Comparison of ENCODE assay signal across 21 cellular contexts in the genomic region with DNA sequence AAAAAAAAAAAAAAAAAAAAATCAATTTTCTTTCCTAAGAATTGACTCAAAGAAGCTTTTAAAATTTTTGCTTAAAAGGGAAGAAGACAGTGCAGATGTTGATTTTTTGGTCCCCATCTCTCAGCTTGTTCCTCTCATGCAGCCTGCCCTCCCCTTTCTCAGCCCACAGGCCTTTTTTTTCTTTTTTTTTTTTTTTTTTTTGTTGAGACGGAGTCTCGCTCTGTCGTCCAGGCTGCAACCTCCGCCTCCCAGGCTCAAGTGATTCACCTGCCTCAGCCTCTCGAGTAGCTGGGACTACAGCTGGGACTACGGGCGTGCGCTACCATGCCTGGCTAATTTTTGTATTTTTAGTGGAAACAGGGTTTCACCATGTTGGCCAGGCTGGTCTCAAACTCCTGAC. TPM values are rescaled to one million over a fixed set of nuclear protein-coding genes. Genes with fewer than 3 reads are reported as not detected.
A peak's percentile ranks its signal among the peaks of the same experiment; 100 is the strongest.
DNase-seq lines count a peak whose midpoint lies in the region; ATAC-seq and TF ChIP-seq lines count a peak whose summit lies in the region.
"Had no signal": no experiment of that assay in that cellular context is flagged by ENCODE, and none has a peak within 500 bp of the region (broad histone marks: within the 10 kb centered on the region; RNA-seq: fewer than 3 reads in every experiment).

No MANE protein-coding gene starts in this region.

- H3K36me3 ChIP-seq in endodermal cell (ENCODE audit: control insufficient read depth, insufficient read depth, low read length) (peaks cover 38% of the 10 kb centered on the region), psoas muscle (ENCODE audit: insufficient read depth in 1 of 2, low read depth in 1 of 2) (peaks cover 0 to 11% of the 10 kb centered on the region in 2 donors), thyroid gland (no peaks in the 10 kb centered on the region)
- H3K36me3 ChIP-seq in effector memory CD4-positive, alpha-beta T cell (ENCODE audit: control insufficient read depth, insufficient read depth, low read length): no peaks in the 10 kb centered on the region
- H3K36me3 ChIP-seq: SJSA1 had no signal

- H3K27me3 ChIP-seq in endodermal cell (ENCODE audit: control insufficient read depth, insufficient read depth, low read length, poor library complexity, severe bottlenecking) (no peaks in the 10 kb centered on the region), psoas muscle (ENCODE audit: insufficient read depth in 3 of 3, low read length in 2 of 3) (no peaks in the 10 kb centered on the region), thyroid gland (no peaks in the 10 kb centered on the region)
- no peaks in the 10 kb centered on the region for H3K27me3 ChIP-seq in effector memory CD4-positive, alpha-beta T cell (replicated peaks; ENCODE audit: control insufficient read depth, insufficient read depth, low read length, poor library complexity, severe bottlenecking)
- H3K27me3 ChIP-seq: SJSA1 had no signal

- no peaks in the 10 kb centered on the region for H3K9me3 ChIP-seq in endodermal cell (ENCODE audit: control insufficient read depth, low read length)
- H3K9me3 ChIP-seq in psoas muscle: no peaks in the 10 kb centered on the region
- no peaks in the 10 kb centered on the region for H3K9me3 ChIP-seq in thyroid gland
- H3K9me3 ChIP-seq in effector memory CD4-positive, alpha-beta T cell (ENCODE audit: control insufficient read depth, low read length): no peaks in the 10 kb centered on the region
- H3K9me3 ChIP-seq: Caco-2 had no signal

- intact Hi-C loops in psoas muscle (cut with DNase I): no loop called here
- intact Hi-C loops in thyroid gland (cut with DNase I): no loop called here

- 79 to 92% methylated on average over 7 to 8 of the region's 8 CpGs for WGBS in endodermal cell (ENCODE audit: insufficient coverage in 1 of 2, insufficient read length in 1 of 2), 2 experiments
- 69 to 82% (median 71%) methylated on average over 8 of the region's 8 CpGs for WGBS in psoas muscle, 3 donors
- WGBS in thyroid gland, 2 donors: 23 to 55% methylated on average over 8 of the region's 8 CpGs

- H3K27me3 Mint-ChIP-seq in endodermal cell (ENCODE audit: insufficient read depth): peaks cover 2% of the 10 kb centered on the region
- H3K27me3 Mint-ChIP-seq: CD4-positive, CD25-positive, alpha-beta regulatory T cell had no signal

- H3K27ac Mint-ChIP-seq in endodermal cell: no peak overlapping the region

- H3K36me3 Mint-ChIP-seq in endodermal cell (ENCODE audit: low read depth): peaks cover 14% of the 10 kb centered on the region

- peaks cover 66% of the 10 kb centered on the region for H3K4me1 Mint-ChIP-seq in endodermal cell

- H3K4me3 ChIP-seq in endodermal cell (ENCODE audit: low read length) (no peak overlapping the region), psoas muscle (no peak overlapping the region), thyroid gland (replicated peaks in 1 of 3) (no peak overlapping the region)
- no peak overlapping the region for H3K4me3 ChIP-seq in effector memory CD4-positive, alpha-beta T cell (ENCODE audit: insufficient read depth, low read depth, low read length, poor library complexity, severe bottlenecking)
- H3K4me3 ChIP-seq: GM12878, SJSA1 had no signal

- peak overlapping the region; percentile 39 for H3K27ac ChIP-seq in endodermal cell (ENCODE audit: low read depth, low read length)
- H3K27ac ChIP-seq in psoas muscle: peak overlapping the region; percentile 78
- H3K27ac ChIP-seq in thyroid gland: peak overlapping the region; percentile 74 to 88 (median 86)
- no peak overlapping the region for H3K27ac ChIP-seq in effector memory CD4-positive, alpha-beta T cell (ENCODE audit: insufficient read depth, low read length, poor library complexity, severe bottlenecking)
- H3K27ac ChIP-seq: 22Rv1, HL-60 had no signal

- H3K4me3 Mint-ChIP-seq in endodermal cell: no peak overlapping the region

- H3K9me3 Mint-ChIP-seq in endodermal cell: no peaks in the 10 kb centered on the region
- H3K9me3 Mint-ChIP-seq: CD4-positive, CD25-positive, alpha-beta regulatory T cell had no signal

- TF ChIP-seq POLR2A in thyroid gland (IDR thresholded peaks at IDR 0.05): no peak

- peak in 2 of 4 donors; percentile 25 to 33 for ATAC-seq in psoas muscle
- ATAC-seq: GM12878 had no signal

- no peak overlapping the region for H3K9ac ChIP-seq in endodermal cell (ENCODE audit: extremely low read depth, low read length, poor library complexity, severe bottlenecking)

- DNase-seq in DMS53 (lab: John Stamatoyannopoulos, UW): peak; percentile 59
- DNase-seq in DMS53 treated with DMSO at 0.1 percent for 48 hours (lab: John Stamatoyannopoulos, UW; ENCODE audit: unreplicated experiment): no peak
- DNase-seq in endodermal cell: no peak
- DNase-seq in psoas muscle: no peak
- DNase-seq in thyroid gland: peak; percentile 79 to 85
- DNase-seq in OCI-M2 (lab: John Stamatoyannopoulos, UW; ENCODE audit: unreplicated experiment): no peak
- no peak for DNase-seq in NCI-H524 treated with DMSO at 0.1 percent for 48 hours (lab: John Stamatoyannopoulos, UW)
- DNase-seq in effector memory CD4-positive, alpha-beta T cell: no peak
- DNase-seq: Caco-2; CD4-positive, CD25-positive, alpha-beta regulatory T cell; IMR-90; Karpas-422; NCI-H1048; NCI-H1436; NCI-H2029; NCI-H345; NCI-H526 had no signal

- H3K4me1 ChIP-seq in endodermal cell (ENCODE audit: control insufficient read depth, insufficient read depth, low read length) (peaks cover 29% of the 10 kb centered on the region), psoas muscle (peaks cover 80% of the 10 kb centered on the region), thyroid gland (peaks cover 77 to 88% of the 10 kb centered on the region in 2 donors)
- peaks cover 5% of the 10 kb centered on the region for H3K4me1 ChIP-seq in effector memory CD4-positive, alpha-beta T cell (ENCODE audit: control insufficient read depth, insufficient read depth, low read length, poor library complexity, severe bottlenecking)
- H3K4me1 ChIP-seq: Caco-2 had no signal

- TF ChIP-seq CTCF in endodermal cell (conservative IDR thresholded peaks at IDR 0.05): no peak
- no peak for TF ChIP-seq CTCF in psoas muscle (IDR thresholded peaks at IDR 0.05)
- no peak for TF ChIP-seq CTCF in thyroid gland (IDR thresholded peaks at IDR 0.05)

RNA-seq across cellular contexts. Expression of a gene that starts 17.7 kb away (rescaled TPM):
- total RNA-seq in endodermal cell (10 to 100 TPM; 22.8 to 27.7 TPM), psoas muscle (10 to 100 TPM; 19.9 to 47.8 (median 22.3) TPM), thyroid gland (10 to 100 TPM; 29.5 to 67.2 (median 39.9) TPM)
- polyA plus RNA-seq in endodermal cell (2013, experiment 1 of 2): 11.8 TPM
- polyA plus RNA-seq in endodermal cell (2013, experiment 2 of 2): 12.1 TPM
- 10 to 100 TPM in 1 of 3 donors, 1 to 10 TPM in 2; 1.9 to 10.6 (median 6.9) TPM for polyA plus RNA-seq in psoas muscle

Comparison
In these comparisons a context has a peak if more than half of its experiments do, and no peak if none do; other contexts are left out.
1. DNase-seq: peak in DMS53 (single experiment) and thyroid gland (2 of 2); none in DMS53 treated with DMSO at 0.1 percent for 48 hours (single experiment), endodermal cell (single experiment), psoas muscle (0 of 2), OCI-M2 (single experiment), NCI-H524 treated with DMSO at 0.1 percent for 48 hours (single experiment) and effector memory CD4-positive, alpha-beta T cell (0 of 3).